In the genomic region with DNA sequence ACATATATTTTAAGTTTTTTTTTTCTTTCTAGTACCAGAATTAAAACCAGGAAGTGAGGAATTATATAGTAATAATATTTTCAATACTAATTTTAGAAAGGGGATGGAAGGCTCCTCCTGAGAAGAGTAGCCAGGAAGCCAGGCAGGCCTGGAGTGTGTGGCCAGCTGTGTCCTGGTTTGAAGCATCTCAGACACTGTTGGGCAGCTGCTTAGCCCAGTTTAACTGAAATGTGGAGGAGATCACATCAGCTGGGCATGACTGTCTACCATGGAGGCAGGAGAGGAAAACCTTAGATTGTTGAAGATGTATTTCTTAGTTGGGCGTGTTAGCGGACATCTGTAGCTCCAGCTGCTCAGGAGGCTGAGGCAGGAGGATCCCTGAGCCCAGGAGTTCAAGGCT, we compare ENCODE assay signal across 15 cellular contexts.
"Had no signal": no experiment of that assay in that cellular context is flagged by ENCODE, and none has a peak within 500 bp of the region (broad histone marks: within the 10 kb centered on the region; RNA-seq: fewer than 3 reads in every experiment).

No MANE protein-coding gene starts in this region.

- H3K9me3 ChIP-seq: ascending aorta, right atrium auricular region, upper lobe of left lung had no signal

- FAIRE-seq: endometrium, keratinocyte had no signal

- H3K36me3 ChIP-seq: ascending aorta, right atrium auricular region, upper lobe of left lung had no signal

- H3K4me3 ChIP-seq: ascending aorta, right atrium auricular region, upper lobe of left lung had no signal

- H3K4me3 Mint-ChIP-seq: activated CD4-positive, alpha-beta T cell treated with anti-CD3 and anti-CD28 coated beads, Interleukin-2, amount 10 ng/mL, durations not matched to agents 7 days and 5 days; memory B cell; nephron; stimulated activated naive CD8-positive, alpha-beta T cell treated with anti-CD3 and anti-CD28 coated beads, Interleukin-15, amount 100 ng/mL, for 72 hours; T-helper 2 cell treated with Interferon-gamma antibody and Interleukin-4, amounts not matched to agents 5 μg/mL and 100 μg/mL, for 36 hours had no signal

- ATAC-seq: left lobe of liver; stimulated activated naive CD8-positive, alpha-beta T cell treated with anti-CD3 and anti-CD28 coated beads, Interleukin-15, amount 100 ng/mL, for 72 hours had no signal

- H3K27ac ChIP-seq: right atrium auricular region, upper lobe of left lung had no signal

- H3K9me3 Mint-ChIP-seq: activated CD4-positive, alpha-beta T cell treated with anti-CD3 and anti-CD28 coated beads, Interleukin-2, amount 10 ng/mL, durations not matched to agents 7 days and 5 days; memory B cell; nephron; T-helper 2 cell treated with Interferon-gamma antibody and Interleukin-4, amounts not matched to agents 5 μg/mL and 100 μg/mL, for 36 hours had no signal

- H3K27ac Mint-ChIP-seq: activated CD4-positive, alpha-beta T cell treated with anti-CD3 and anti-CD28 coated beads, Interleukin-2, amount 10 ng/mL, durations not matched to agents 7 days and 5 days; stimulated activated naive CD8-positive, alpha-beta T cell treated with anti-CD3 and anti-CD28 coated beads, Interleukin-15, amount 100 ng/mL, for 72 hours; T-helper 2 cell treated with Interferon-gamma antibody and Interleukin-4, amounts not matched to agents 5 μg/mL and 100 μg/mL, for 36 hours had no signal

- H3K27me3 Mint-ChIP-seq: activated CD4-positive, alpha-beta T cell treated with anti-CD3 and anti-CD28 coated beads, Interleukin-2, amount 10 ng/mL, durations not matched to agents 7 days and 5 days; memory B cell; progenitor cell of endocrine pancreas; stimulated activated naive CD8-positive, alpha-beta T cell treated with anti-CD3 and anti-CD28 coated beads, Interleukin-15, amount 100 ng/mL, for 72 hours had no signal

- H3K27me3 ChIP-seq: ascending aorta, right atrium auricular region, upper lobe of left lung had no signal

- DNase-seq: activated CD4-positive, alpha-beta T cell treated with anti-CD3 and anti-CD28 coated beads, Interleukin-2, amount 10 ng/mL, durations not matched to agents 7 days and 5 days; activated CD8-positive, alpha-beta memory T cell treated with anti-CD3 and anti-CD28 coated beads for 24 hours; hippocampal formation; nucleus accumbens; stimulated activated naive CD8-positive, alpha-beta T cell treated with anti-CD3 and anti-CD28 coated beads, Interleukin-15, amount 100 ng/mL, for 72 hours; upper lobe of left lung had no signal
